In genomic region chr7:12565873-12566272, GRCh38 we compare ENCODE assay signal across 38 cellular contexts. TPM values are rescaled to one million over a fixed set of nuclear protein-coding genes. Genes with fewer than 3 reads are reported as not detected.
"Had no signal": no experiment of that assay in that cellular context is flagged by ENCODE, and none has a peak within 500 bp of the region (broad histone marks: within the 10 kb centered on the region; RNA-seq: fewer than 3 reads in every experiment).

No MANE protein-coding gene starts in this region.

- H3K9me3 Mint-ChIP-seq: activated B cell treated with CpG ODN at 0.5 μM for 24 hours; activated CD4-positive, alpha-beta memory T cell treated with anti-CD3 and anti-CD28 coated beads, Interleukin-2, amount 10 ng/mL, durations not matched to agents 7 days and 5 days; activated CD4-positive, alpha-beta T cell treated with anti-CD3 and anti-CD28 coated beads, Interleukin-2, amount 10 ng/mL, durations not matched to agents 7 days and 5 days; activated naive CD4-positive, alpha-beta T cell treated with anti-CD3 and anti-CD28 coated beads for 36 hours; activated naive CD4-positive, alpha-beta T cell treated with anti-CD3 and anti-CD28 coated beads, Interleukin-2, amount 50 U/mL, for 72 hours; activated naive CD8-positive, alpha-beta T cell treated with anti-CD3 and anti-CD28 coated beads for 36 hours; activated T-cell treated with anti-CD3 and anti-CD28 coated beads, Interleukin-2, amount 50 U/mL, for 4 hours; activated T-cell treated with anti-CD3 and anti-CD28 coated beads, Interleukin-2, amount 50 U/mL, for 72 hours; activated T-helper 1 cell treated with anti-CD3 and anti-CD28 coated beads, Interleukin-12 subunit alpha, Interleukin-12 subunit beta, Interleukin-2, Interleukin-4 antibody, amounts not matched to agents 30 ng/mL and 10 ng/mL and 1 ng/mL, durations not matched to agents 14 hours and 24 hours and 36 hours; activated T-helper 17 cell treated with anti-CD3 and anti-CD28 coated beads, Interleukin-2, amount 50 U/mL, for 72 hours; central memory CD8-positive, alpha-beta T cell; T-helper 1 cell treated with Interleukin-12 subunit alpha and Interleukin-12 subunit beta and Interleukin-4 antibody, amounts not matched to agents 30 μg/mL and 1 μg/mL, for 36 hours; T-helper 2 cell treated with Interferon-gamma antibody and Interleukin-4, amounts not matched to agents 5 μg/mL and 100 μg/mL, for 36 hours had no signal

- FAIRE-seq: astrocyte, bronchial epithelial cell, TTC549 had no signal

- H3K36me3 Mint-ChIP-seq: activated naive CD4-positive, alpha-beta T cell treated with anti-CD3 and anti-CD28 coated beads, Interleukin-2, amount 50 U/mL, for 72 hours; activated naive CD8-positive, alpha-beta T cell treated with anti-CD3 and anti-CD28 coated beads for 36 hours had no signal

- H3K9me3 ChIP-seq: adrenal gland, body of pancreas had no signal

- H3K36me3 ChIP-seq: adrenal gland, cardiac muscle cell had no signal

- H3K27ac ChIP-seq: adrenal gland, body of pancreas, cardiac muscle cell, VCaP had no signal

- H3K27me3 ChIP-seq: body of pancreas had no signal

- ATAC-seq: activated CD4-positive, alpha-beta T cell treated with anti-CD3 and anti-CD28 coated beads for 36 hours; activated CD8-positive, alpha-beta memory T cell treated with anti-CD3 and anti-CD28 coated beads, Interleukin-2, amount 10 ng/mL, durations not matched to agents 7 days and 5 days; activated CD8-positive, alpha-beta T cell treated with anti-CD3 and anti-CD28 coated beads, Interleukin-2, amount 10 ng/mL, durations not matched to agents 7 days and 5 days; activated naive CD4-positive, alpha-beta T cell treated with anti-CD3 and anti-CD28 coated beads, Interleukin-2, amount 50 U/mL, for 72 hours; activated T-cell treated with anti-CD3 and anti-CD28 coated beads, Interleukin-2, amount 50 U/mL, for 4 hours; activated T-cell treated with anti-CD3 and anti-CD28 coated beads, Interleukin-2, amount 50 U/mL, for 72 hours; activated T-helper 17 cell treated with anti-CD3 and anti-CD28 coated beads, Interleukin-2, amount 50 U/mL, for 72 hours; body of pancreas had no signal

- DNase-seq: activated B cell treated with CpG ODN at 0.5 μM for 24 hours; activated CD4-positive, alpha-beta memory T cell treated with anti-CD3 and anti-CD28 coated beads, Interleukin-2, amount 10 ng/mL, durations not matched to agents 7 days and 5 days; activated CD4-positive, alpha-beta T cell treated with anti-CD3 and anti-CD28 coated beads for 36 hours; activated CD4-positive, alpha-beta T cell treated with anti-CD3 and anti-CD28 coated beads for 48 hours; activated CD4-positive, alpha-beta T cell treated with anti-CD3 and anti-CD28 coated beads, Interleukin-2, amount 10 ng/mL, durations not matched to agents 7 days and 5 days; activated CD4-positive, alpha-beta T cell treated with anti-CD3 and anti-CD28 coated beads, Interleukin-2, amount 50 U/mL, for 48 hours; activated CD4-positive, CD25-positive, alpha-beta regulatory T cell treated with anti-CD3 and anti-CD28 coated beads, Interleukin-2, amount 50 U/mL, for 72 hours; activated CD8-positive, alpha-beta memory T cell treated with anti-CD3 and anti-CD28 coated beads for 24 hours; activated CD8-positive, alpha-beta memory T cell treated with anti-CD3 and anti-CD28 coated beads, Interleukin-2, amount 10 ng/mL, durations not matched to agents 7 days and 5 days; activated CD8-positive, alpha-beta memory T cell treated with anti-CD3 and anti-CD28 coated beads, Interleukin-2, amount 50 U/mL, for 48 hours; activated CD8-positive, alpha-beta T cell treated with anti-CD3 and anti-CD28 coated beads, Interleukin-2, amount 10 ng/mL, durations not matched to agents 7 days and 5 days; activated effector memory CD4-positive, alpha-beta T cell treated with anti-CD3 and anti-CD28 coated beads, Interleukin-2, amount 50 U/mL, for 16 hours; activated gamma-delta T cell treated with Interleukin-2 at 50 U/mL for 16 hours; activated naive CD4-positive, alpha-beta T cell; activated naive CD4-positive, alpha-beta T cell treated with anti-CD3 and anti-CD28 coated beads for 36 hours; activated naive CD4-positive, alpha-beta T cell treated with anti-CD3 and anti-CD28 coated beads, Interleukin-2, amount 50 U/mL, for 16 hours; activated naive CD8-positive, alpha-beta T cell treated with anti-CD3 and anti-CD28 coated beads for 36 hours; activated T-cell treated with anti-CD3 and anti-CD28 coated beads, Interleukin-2, amount 50 U/mL, for 1 hour; activated T-cell treated with anti-CD3 and anti-CD28 coated beads, Interleukin-2, amount 50 U/mL, for 4 hours; activated T-cell treated with anti-CD3 and anti-CD28 coated beads, Interleukin-2, amount 50 U/mL, for 72 hours; adrenal gland; amniotic stem cell; aorta; body of pancreas; cerebellar nuclear complex; T-helper 2 cell; T-helper 9 cell had no signal

- H3K27ac Mint-ChIP-seq: activated B cell treated with CpG ODN at 0.5 μM for 24 hours; activated CD4-positive, alpha-beta memory T cell treated with anti-CD3 and anti-CD28 coated beads, Interleukin-2, amount 10 ng/mL, durations not matched to agents 7 days and 5 days; activated CD4-positive, alpha-beta T cell treated with anti-CD3 and anti-CD28 coated beads for 36 hours; activated CD8-positive, alpha-beta memory T cell treated with anti-CD3 and anti-CD28 coated beads, Interleukin-2, amount 10 ng/mL, durations not matched to agents 7 days and 5 days; activated CD8-positive, alpha-beta T cell treated with anti-CD3 and anti-CD28 coated beads, Interleukin-2, amount 10 ng/mL, durations not matched to agents 7 days and 5 days; activated naive CD4-positive, alpha-beta T cell treated with anti-CD3 and anti-CD28 coated beads for 36 hours; activated naive CD4-positive, alpha-beta T cell treated with anti-CD3 and anti-CD28 coated beads, Interleukin-2, amount 50 U/mL, for 72 hours; activated naive CD8-positive, alpha-beta T cell treated with anti-CD3 and anti-CD28 coated beads for 36 hours; activated T-cell treated with anti-CD3 and anti-CD28 coated beads, Interleukin-2, amount 50 U/mL, for 72 hours; activated T-helper 1 cell treated with anti-CD3 and anti-CD28 coated beads, Interleukin-12 subunit alpha, Interleukin-12 subunit beta, Interleukin-2, Interleukin-4 antibody, amounts not matched to agents 30 ng/mL and 10 ng/mL and 1 ng/mL, durations not matched to agents 14 hours and 24 hours and 36 hours; activated T-helper 17 cell treated with anti-CD3 and anti-CD28 coated beads, Interleukin-2, amount 50 U/mL, for 72 hours; T-helper 1 cell treated with Interleukin-12 subunit alpha and Interleukin-12 subunit beta and Interleukin-4 antibody, amounts not matched to agents 30 μg/mL and 1 μg/mL, for 36 hours; T-helper 2 cell treated with Interferon-gamma antibody and Interleukin-4, amounts not matched to agents 5 μg/mL and 100 μg/mL, for 36 hours had no signal

- H3K4me3 ChIP-seq: adrenal gland, body of pancreas, cardiac muscle cell had no signal

- H3K4me3 Mint-ChIP-seq: activated B cell treated with CpG ODN at 0.5 μM for 24 hours; activated CD4-positive, alpha-beta memory T cell treated with anti-CD3 and anti-CD28 coated beads, Interleukin-2, amount 10 ng/mL, durations not matched to agents 7 days and 5 days; activated CD4-positive, alpha-beta T cell treated with anti-CD3 and anti-CD28 coated beads for 36 hours; activated CD4-positive, alpha-beta T cell treated with anti-CD3 and anti-CD28 coated beads, Interleukin-2, amount 10 ng/mL, durations not matched to agents 7 days and 5 days; activated CD8-positive, alpha-beta memory T cell treated with anti-CD3 and anti-CD28 coated beads, Interleukin-2, amount 10 ng/mL, durations not matched to agents 7 days and 5 days; activated CD8-positive, alpha-beta T cell treated with anti-CD3 and anti-CD28 coated beads, Interleukin-2, amount 10 ng/mL, durations not matched to agents 7 days and 5 days; activated naive CD4-positive, alpha-beta T cell treated with anti-CD3 and anti-CD28 coated beads for 36 hours; activated naive CD8-positive, alpha-beta T cell treated with anti-CD3 and anti-CD28 coated beads for 36 hours; activated T-cell treated with anti-CD3 and anti-CD28 coated beads, Interleukin-2, amount 50 U/mL, for 4 hours; activated T-cell treated with anti-CD3 and anti-CD28 coated beads, Interleukin-2, amount 50 U/mL, for 72 hours; activated T-helper 1 cell treated with anti-CD3 and anti-CD28 coated beads, Interleukin-12 subunit alpha, Interleukin-12 subunit beta, Interleukin-2, Interleukin-4 antibody, amounts not matched to agents 30 ng/mL and 10 ng/mL and 1 ng/mL, durations not matched to agents 14 hours and 24 hours and 36 hours; activated T-helper 17 cell treated with anti-CD3 and anti-CD28 coated beads, Interleukin-2, amount 50 U/mL, for 72 hours; central memory CD8-positive, alpha-beta T cell; T-helper 1 cell treated with Interleukin-12 subunit alpha and Interleukin-12 subunit beta and Interleukin-4 antibody, amounts not matched to agents 30 μg/mL and 1 μg/mL, for 36 hours; T-helper 2 cell treated with Interferon-gamma antibody and Interleukin-4, amounts not matched to agents 5 μg/mL and 100 μg/mL, for 36 hours had no signal

- H3K4me1 ChIP-seq: adrenal gland had no signal

RNA-seq across cellular contexts. Expression of gene SCIN, which starts 4.6 kb away (rescaled TPM):
- total RNA-seq: activated B cell treated with CpG ODN at 0.5 μM for 24 hours; activated T-helper 1 cell treated with anti-CD3 and anti-CD28 coated beads, Interleukin-12 subunit alpha, Interleukin-12 subunit beta, Interleukin-2, Interleukin-4 antibody, amounts not matched to agents 30 ng/mL and 10 ng/mL and 1 ng/mL, durations not matched to agents 14 hours and 24 hours and 36 hours had no signal
